9 cellular contexts compared by ENCODE assay signal in the genomic region with DNA sequence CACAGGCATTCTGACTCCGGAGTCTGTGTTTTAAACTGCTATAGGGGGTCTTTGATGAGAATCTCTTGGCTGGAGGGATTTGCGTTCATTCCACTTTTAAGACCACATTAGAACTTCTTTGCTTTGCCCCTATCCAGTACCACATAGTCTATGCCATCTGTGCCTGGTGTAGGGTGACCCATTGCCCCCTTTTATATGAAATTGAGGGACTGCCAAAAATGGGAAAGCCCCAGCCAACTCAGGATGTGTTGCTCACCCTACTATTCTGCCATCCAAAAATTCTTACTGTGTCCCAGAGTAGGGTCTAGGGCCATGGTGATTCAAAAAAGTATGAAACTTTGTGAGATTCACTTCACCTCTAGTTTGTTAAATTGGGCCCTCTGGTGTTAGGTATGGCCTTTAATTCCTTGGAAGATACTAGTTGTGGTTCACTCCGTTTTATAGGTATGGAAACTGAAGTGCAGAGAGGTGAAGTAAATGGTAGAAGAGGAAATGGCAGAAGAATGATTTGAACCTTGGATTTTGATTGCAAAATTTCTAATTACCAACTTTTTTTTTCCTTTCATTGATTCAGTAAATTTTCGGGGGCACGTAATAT. TPM values are rescaled to one million over a fixed set of nuclear protein-coding genes. Genes with fewer than 3 reads are reported as not detected.
DNase-seq lines count a peak whose midpoint lies in the region; ATAC-seq and TF ChIP-seq lines count a peak whose summit lies in the region.
"Had no signal": no experiment of that assay in that cellular context is flagged by ENCODE, and none has a peak within 500 bp of the region (broad histone marks: within the 10 kb centered on the region; RNA-seq: fewer than 3 reads in every experiment).

No MANE protein-coding gene starts in this region.

- peak overlapping the region; percentile 90 to 99 (median 97) for H3K4me3 ChIP-seq in BLaER1 treated with 17β-estradiol and CSF1 and Interleukin-3, amounts not matched to agents 10 nM and 100 nM
- H3K4me3 ChIP-seq in Loucy (ENCODE audit: low read length, poor library complexity, severe bottlenecking): peak overlapping the region; percentile 88
- peak overlapping the region; percentile 92 to 94 for H3K4me3 ChIP-seq in duodenal mucosa (ENCODE audit: low read depth in 1 of 2, low read length in 2 of 2)
- H3K4me3 ChIP-seq in neural cell (ENCODE audit: low read length): peak overlapping the region; percentile 94

- 0 out of 2 replicates have a peak, but pooled peaks have one; percentile 9 for TF ChIP-seq CTCF in Loucy (conservative IDR thresholded peaks at IDR 0.05; ENCODE audit: low read length)
- TF ChIP-seq CTCF in neural cell (IDR thresholded peaks at IDR 0.05; ENCODE audit: poor library complexity, severe bottlenecking): no peak

- H3K79me2 ChIP-seq in Loucy (ENCODE audit: insufficient read depth, low read length): peaks cover 52% of the 10 kb centered on the region
- peaks cover 30% of the 10 kb centered on the region for H3K79me2 ChIP-seq in neural cell (replicated peaks; ENCODE audit: insufficient read depth, low read length)

- H3K27me3 ChIP-seq in BLaER1 treated with 17β-estradiol and CSF1 and Interleukin-3, amounts not matched to agents 10 nM and 100 nM: no peaks in the 10 kb centered on the region
- H3K27me3 ChIP-seq in Loucy (ENCODE audit: insufficient read depth, low read length, poor library complexity, severe bottlenecking) (no peaks in the 10 kb centered on the region), duodenal mucosa (ENCODE audit: control insufficient read depth in 1 of 2, insufficient read depth in 2 of 2, low read length in 2 of 2) (no peaks in the 10 kb centered on the region), neural cell (ENCODE audit: insufficient read depth, low read depth, low read length) (no peaks in the 10 kb centered on the region)

- H3K36me3 ChIP-seq in BLaER1 treated with 17β-estradiol and CSF1 and Interleukin-3, amounts not matched to agents 10 nM and 100 nM: peaks cover 11 to 29% (median 19%) of the 10 kb centered on the region in 11 experiments; a peak in 15 of 22 replicates
- no peaks in the 10 kb centered on the region for H3K36me3 ChIP-seq in Loucy (ENCODE audit: insufficient read depth, low read length)
- no peaks in the 10 kb centered on the region for H3K36me3 ChIP-seq in duodenal mucosa (ENCODE audit: control insufficient read depth in 1 of 2, insufficient read depth in 2 of 2, low read length in 2 of 2)
- H3K36me3 ChIP-seq in neural cell (ENCODE audit: insufficient read depth, low read length): no peaks in the 10 kb centered on the region

- TF ChIP-seq RAD21 in neural cell (conservative IDR thresholded peaks at IDR 0.05): no peak

- peak overlapping the region in 10 of 11 experiments; percentile 98 to 100 (median 100); a peak in 17 of 22 replicates for H3K27ac ChIP-seq in BLaER1 treated with 17β-estradiol and CSF1 and Interleukin-3, amounts not matched to agents 10 nM and 100 nM
- H3K27ac ChIP-seq in duodenal mucosa (ENCODE audit: low read depth, low read length) (no peak overlapping the region), neural cell (ENCODE audit: low read length) (no peak overlapping the region)

- H3K9me2 ChIP-seq in Loucy (replicated peaks; ENCODE audit: low read depth, low read length) (no peaks in the 10 kb centered on the region), neural cell (ENCODE audit: insufficient read depth, low read length) (no peaks in the 10 kb centered on the region)

- H3F3A ChIP-seq in Loucy (ENCODE audit: low read depth) (no peaks in the 10 kb centered on the region), neural cell (ENCODE audit: insufficient read depth, low read length, poor library complexity, severe bottlenecking) (no peaks in the 10 kb centered on the region)

- H2AFZ ChIP-seq in Loucy (ENCODE audit: low read length) (no peak overlapping the region), neural cell (ENCODE audit: low read depth, low read length) (no peak overlapping the region)

- no peak for ATAC-seq in GM19452 (IDR thresholded peaks at IDR 0.05; ENCODE audit: unreplicated experiment)
- no peak for ATAC-seq in GM19467 (IDR thresholded peaks at IDR 0.05; ENCODE audit: unreplicated experiment)

- peaks cover 26 to 60% (median 35%) of the 10 kb centered on the region in 10 experiments for H3K4me1 ChIP-seq in BLaER1 treated with 17β-estradiol and CSF1 and Interleukin-3, amounts not matched to agents 10 nM and 100 nM
- H3K4me1 ChIP-seq in Loucy (ENCODE audit: insufficient read depth, low read length, poor library complexity, severe bottlenecking): peaks cover 27% of the 10 kb centered on the region
- H3K4me1 ChIP-seq in duodenal mucosa (ENCODE audit: control insufficient read depth in 1 of 2, insufficient read depth in 2 of 2, low read length in 2 of 2): peaks cover 7 to 12% of the 10 kb centered on the region in 2 donors

- no peak for TF ChIP-seq EP300 in neural cell (conservative IDR thresholded peaks at IDR 0.05; ENCODE audit: poor library complexity, severe bottlenecking)

- DNase-seq in NOMO-1 (lab: John Stamatoyannopoulos, UW; ENCODE audit: unreplicated experiment in 2 of 2) (no peak), NCI-H1436 (lab: John Stamatoyannopoulos, UW) (no peak)
- DNase-seq: activated CD4-positive, CD25-positive, alpha-beta regulatory T cell had no signal

- H3K9ac ChIP-seq in BLaER1 treated with 17β-estradiol and CSF1 and Interleukin-3, amounts not matched to agents 10 nM and 100 nM: peak overlapping the region; percentile 98 to 100 (median 100)
- peak overlapping the region; percentile 83 for H3K9ac ChIP-seq in Loucy (ENCODE audit: low read depth, low read length, poor library complexity, severe bottlenecking)
- H3K9ac ChIP-seq in duodenal mucosa (ENCODE audit: low read depth in 1 of 2, low read length in 2 of 2): peak overlapping the region; percentile 64 to 83
- peak overlapping the region; percentile 94 for H3K9ac ChIP-seq in neural cell (ENCODE audit: low read length)

- peaks cover 0 to 52% (median 28%) of the 10 kb centered on the region in 11 experiments; a peak in 13 of 22 replicates for H4K20me1 ChIP-seq in BLaER1 treated with 17β-estradiol and CSF1 and Interleukin-3, amounts not matched to agents 10 nM and 100 nM
- H4K20me1 ChIP-seq in Loucy (ENCODE audit: insufficient read depth, low read length, poor library complexity, severe bottlenecking) (peaks cover 9% of the 10 kb centered on the region), neural cell (ENCODE audit: insufficient read depth) (no peaks in the 10 kb centered on the region)

- H3K9me3 ChIP-seq in BLaER1 treated with 17β-estradiol and CSF1 and Interleukin-3, amounts not matched to agents 10 nM and 100 nM (replicated peaks in 1 of 11): no peaks in the 10 kb centered on the region
- H3K9me3 ChIP-seq in Loucy (ENCODE audit: insufficient read depth, low read depth, low read length) (no peaks in the 10 kb centered on the region), duodenal mucosa (ENCODE audit: control insufficient read depth in 1 of 2, low read length in 2 of 2) (no peaks in the 10 kb centered on the region), neural cell (ENCODE audit: low read length) (no peaks in the 10 kb centered on the region)

- H3K4me2 ChIP-seq in BLaER1 treated with 17β-estradiol and CSF1 and Interleukin-3, amounts not matched to agents 10 nM and 100 nM: peak overlapping the region; percentile 77 to 96 (median 87)
- H3K4me2 ChIP-seq in Loucy (ENCODE audit: low read depth, low read length, poor library complexity, severe bottlenecking) (peak overlapping the region; percentile 94), neural cell (ENCODE audit: low read length) (peak overlapping the region; percentile 98)

TF ChIP-seq in neural cell, 6 proteins besides CTCF, POLR2A, EP300 and RAD21:
- TF ChIP-seq POLR2AphosphoS5 (IDR thresholded peaks at IDR 0.05): no peak
- TF ChIP-seq SMC3 (conservative IDR thresholded peaks at IDR 0.05; ENCODE audit: poor library complexity): no peak
- no peak for TF ChIP-seq MXI1 (conservative IDR thresholded peaks at IDR 0.05; ENCODE audit: poor library complexity, severe bottlenecking)
- TF ChIP-seq, protein P1, sequence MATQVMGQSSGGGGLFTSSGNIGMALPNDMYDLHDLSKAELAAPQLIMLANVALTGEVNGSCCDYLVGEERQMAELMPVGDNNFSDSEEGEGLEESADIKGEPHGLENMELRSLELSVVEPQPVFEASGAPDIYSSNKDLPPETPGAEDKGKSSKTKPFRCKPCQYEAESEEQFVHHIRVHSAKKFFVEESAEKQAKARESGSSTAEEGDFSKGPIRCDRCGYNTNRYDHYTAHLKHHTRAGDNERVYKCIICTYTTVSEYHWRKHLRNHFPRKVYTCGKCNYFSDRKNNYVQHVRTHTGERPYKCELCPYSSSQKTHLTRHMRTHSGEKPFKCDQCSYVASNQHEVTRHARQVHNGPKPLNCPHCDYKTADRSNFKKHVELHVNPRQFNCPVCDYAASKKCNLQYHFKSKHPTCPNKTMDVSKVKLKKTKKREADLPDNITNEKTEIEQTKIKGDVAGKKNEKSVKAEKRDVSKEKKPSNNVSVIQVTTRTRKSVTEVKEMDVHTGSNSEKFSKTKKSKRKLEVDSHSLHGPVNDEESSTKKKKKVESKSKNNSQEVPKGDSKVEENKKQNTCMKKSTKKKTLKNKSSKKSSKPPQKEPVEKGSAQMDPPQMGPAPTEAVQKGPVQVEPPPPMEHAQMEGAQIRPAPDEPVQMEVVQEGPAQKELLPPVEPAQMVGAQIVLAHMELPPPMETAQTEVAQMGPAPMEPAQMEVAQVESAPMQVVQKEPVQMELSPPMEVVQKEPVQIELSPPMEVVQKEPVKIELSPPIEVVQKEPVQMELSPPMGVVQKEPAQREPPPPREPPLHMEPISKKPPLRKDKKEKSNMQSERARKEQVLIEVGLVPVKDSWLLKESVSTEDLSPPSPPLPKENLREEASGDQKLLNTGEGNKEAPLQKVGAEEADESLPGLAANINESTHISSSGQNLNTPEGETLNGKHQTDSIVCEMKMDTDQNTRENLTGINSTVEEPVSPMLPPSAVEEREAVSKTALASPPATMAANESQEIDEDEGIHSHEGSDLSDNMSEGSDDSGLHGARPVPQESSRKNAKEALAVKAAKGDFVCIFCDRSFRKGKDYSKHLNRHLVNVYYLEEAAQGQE (IDR thresholded peaks at IDR 0.05; ENCODE audit: borderline replicate concordance): no peak
- TF ChIP-seq EZH2 (IDR thresholded peaks at IDR 0.05; ENCODE audit: borderline replicate concordance, insufficient read depth, low read length, poor library complexity, severe bottlenecking): no peak
- no peak for TF ChIP-seq TAF1 (IDR thresholded peaks at IDR 0.05; ENCODE audit: low read depth)

RNA-seq across cellular contexts. Expression of a gene that starts 1.4 kb away (rescaled TPM):
- 350 and 512 TPM in 2 replicates for polyA plus RNA-seq in neural cell
- 156 and 175 TPM in 2 replicates for polyA minus RNA-seq in neural cell

RNA-seq across cellular contexts. Expression of a gene that starts 35.5 kb away (rescaled TPM):
- 0.12 TPM in 1 of 2 replicates, not detected in the other for polyA plus RNA-seq in neural cell
- polyA minus RNA-seq in neural cell: not detected in 2 replicates

Comparison
In these comparisons a context has a peak if more than half of its experiments do, and no peak if none do; other contexts are left out.
1. H3K27ac ChIP-seq: peak in BLaER1 treated with 17β-estradiol and CSF1 and Interleukin-3, amounts not matched to agents 10 nM and 100 nM (10 of 11); none in duodenal mucosa (single experiment) and neural cell (single experiment).
2. Peak in every context shown above with its lines, with median percentiles within 50 percentile points of each other: H3K4me2 ChIP-seq, H3K4me3 ChIP-seq and H3K9ac ChIP-seq.